Comparison of ENCODE assay signal across 1 cellular context in the genomic region with DNA sequence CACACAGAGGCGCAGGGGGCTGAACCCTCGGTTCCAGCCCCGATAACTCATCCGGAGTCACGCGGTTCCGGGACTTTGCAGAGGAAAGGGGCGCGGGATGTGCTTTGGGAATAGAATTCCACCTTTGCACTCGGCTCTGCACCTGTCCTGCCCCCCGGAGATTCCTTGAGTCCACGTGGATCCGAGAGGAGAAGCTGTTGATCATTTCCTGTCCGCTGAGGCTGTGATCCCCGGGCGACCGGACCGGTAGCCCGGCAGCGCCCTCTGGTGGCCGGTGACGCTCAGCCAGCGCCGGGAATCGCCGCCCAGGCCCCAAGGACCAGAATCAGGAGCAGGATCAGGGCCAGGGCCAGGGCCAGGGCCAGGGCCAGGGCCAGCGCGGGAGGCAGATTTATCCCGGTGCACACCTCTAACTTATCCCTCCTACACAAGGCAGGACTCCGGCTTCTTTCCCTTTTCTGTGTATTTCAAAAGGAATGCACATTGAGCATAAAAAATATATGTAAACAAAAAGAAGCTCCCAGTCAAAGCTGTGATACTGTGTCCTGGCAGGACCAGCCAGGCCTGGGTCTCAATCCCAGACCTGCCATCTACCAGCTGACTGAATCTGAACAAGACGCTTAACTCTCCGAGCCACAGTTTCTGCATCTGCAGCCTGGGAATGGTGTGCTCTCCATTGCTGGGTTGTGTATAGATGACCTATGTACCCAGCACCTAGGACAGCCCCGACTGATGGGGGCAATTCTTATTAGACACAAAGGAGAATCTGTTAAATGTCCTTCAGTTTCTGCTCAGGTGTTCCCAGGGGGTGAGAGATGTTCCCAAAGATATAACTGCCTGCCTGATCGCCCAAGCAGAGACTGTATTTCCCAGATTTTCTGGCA.
TF ChIP-seq lines count a peak whose summit lies in the region.

No MANE protein-coding gene starts in this region.

TF ChIP-seq in SK-N-SH treated with all-trans-retinoic acid at 6 μM for 48 hours, 23 proteins besides CTCF, POLR2A, EP300 and RAD21 (continued from another document):
- TF ChIP-seq, protein P1, sequence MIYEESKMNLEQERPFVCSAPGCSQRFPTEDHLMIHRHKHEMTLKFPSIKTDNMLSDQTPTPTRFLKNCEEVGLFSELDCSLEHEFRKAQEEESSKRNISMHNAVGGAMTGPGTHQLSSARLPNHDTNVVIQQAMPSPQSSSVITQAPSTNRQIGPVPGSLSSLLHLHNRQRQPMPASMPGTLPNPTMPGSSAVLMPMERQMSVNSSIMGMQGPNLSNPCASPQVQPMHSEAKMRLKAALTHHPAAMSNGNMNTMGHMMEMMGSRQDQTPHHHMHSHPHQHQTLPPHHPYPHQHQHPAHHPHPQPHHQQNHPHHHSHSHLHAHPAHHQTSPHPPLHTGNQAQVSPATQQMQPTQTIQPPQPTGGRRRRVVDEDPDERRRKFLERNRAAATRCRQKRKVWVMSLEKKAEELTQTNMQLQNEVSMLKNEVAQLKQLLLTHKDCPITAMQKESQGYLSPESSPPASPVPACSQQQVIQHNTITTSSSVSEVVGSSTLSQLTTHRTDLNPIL (CRISPR knock-in tag; IDR thresholded peaks at IDR 0.05; ENCODE audit: low read depth), result no peak
- no peak for TF ChIP-seq TCF4 (CRISPR knock-in tag; IDR thresholded peaks at IDR 0.05; ENCODE audit: borderline replicate concordance)
- TF ChIP-seq ZFP30 (CRISPR knock-in tag; IDR thresholded peaks at IDR 0.05), result no peak
- no peak for TF ChIP-seq PPARA (CRISPR knock-in tag; IDR thresholded peaks at IDR 0.05; ENCODE audit: borderline replicate concordance)
- no peak for TF ChIP-seq ESRRG (CRISPR knock-in tag; IDR thresholded peaks at IDR 0.05)
- no peak for TF ChIP-seq ZNF70 (CRISPR knock-in tag; IDR thresholded peaks at IDR 0.05)
- no peak for TF ChIP-seq ISL1 (CRISPR knock-in tag; IDR thresholded peaks at IDR 0.05)
- TF ChIP-seq BACH2 (CRISPR knock-in tag; IDR thresholded peaks at IDR 0.05; ENCODE audit: borderline replicate concordance), result no peak
- no peak for TF ChIP-seq ZNF8 (CRISPR knock-in tag; IDR thresholded peaks at IDR 0.05)
- TF ChIP-seq ZFP3 (CRISPR knock-in tag; IDR thresholded peaks at IDR 0.05), result no peak
- TF ChIP-seq, protein P2, sequence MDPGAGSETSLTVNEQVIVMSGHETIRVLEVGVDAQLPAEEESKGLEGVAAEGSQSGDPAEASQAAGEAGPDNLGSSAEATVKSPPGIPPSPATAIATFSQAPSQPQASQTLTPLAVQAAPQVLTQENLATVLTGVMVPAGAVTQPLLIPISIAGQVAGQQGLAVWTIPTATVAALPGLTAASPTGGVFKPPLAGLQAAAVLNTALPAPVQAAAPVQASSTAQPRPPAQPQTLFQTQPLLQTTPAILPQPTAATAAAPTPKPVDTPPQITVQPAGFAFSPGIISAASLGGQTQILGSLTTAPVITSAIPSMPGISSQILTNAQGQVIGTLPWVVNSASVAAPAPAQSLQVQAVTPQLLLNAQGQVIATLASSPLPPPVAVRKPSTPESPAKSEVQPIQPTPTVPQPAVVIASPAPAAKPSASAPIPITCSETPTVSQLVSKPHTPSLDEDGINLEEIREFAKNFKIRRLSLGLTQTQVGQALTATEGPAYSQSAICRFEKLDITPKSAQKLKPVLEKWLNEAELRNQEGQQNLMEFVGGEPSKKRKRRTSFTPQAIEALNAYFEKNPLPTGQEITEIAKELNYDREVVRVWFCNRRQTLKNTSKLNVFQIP (CRISPR knock-in tag; IDR thresholded peaks at IDR 0.05; ENCODE audit: borderline replicate concordance, low read depth), result no peak
